ENCODE assay signal across 13 cellular contexts in the genomic region with DNA sequence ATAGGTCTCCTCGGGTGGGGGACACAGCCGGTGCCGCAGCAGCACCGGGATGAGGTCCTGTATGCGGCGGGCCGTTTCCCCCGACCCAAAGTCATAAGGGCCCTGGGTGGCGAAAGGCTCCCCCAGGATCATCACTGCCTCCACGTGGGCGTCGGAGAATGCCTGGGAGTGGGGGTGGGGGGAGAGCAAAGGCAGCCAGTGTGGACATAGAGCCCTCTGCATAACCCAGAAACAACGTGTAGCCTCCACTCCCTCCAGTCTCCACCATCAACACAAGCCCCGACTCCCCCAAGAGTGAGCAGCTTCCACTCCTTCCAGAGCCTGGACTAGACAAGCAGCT. TPM values are rescaled to one million over a fixed set of nuclear protein-coding genes. Genes with fewer than 3 reads are reported as not detected.
DNase-seq lines count a peak whose midpoint lies in the region; ATAC-seq, FAIRE-seq and TF ChIP-seq lines count a peak whose summit lies in the region.
"Had no signal": no experiment of that assay in that cellular context is flagged by ENCODE, and none has a peak within 500 bp of the region (broad histone marks: within the 10 kb centered on the region; RNA-seq: fewer than 3 reads in every experiment).

No MANE protein-coding gene starts in this region.

- no peak overlapping the region for H3K4me3 ChIP-seq in mammary epithelial cell (replicated peaks in 1 of 3; ENCODE audit: insufficient read depth in 1 of 3, low read depth in 2 of 3, low read length in 3 of 3)
- H3K4me3 ChIP-seq in astrocyte (ENCODE audit: insufficient read depth, low read depth, low read length) = no peak overlapping the region
- H3K4me3 ChIP-seq in uterus = no peak overlapping the region

- H4K20me1 ChIP-seq in mammary epithelial cell (ENCODE audit: insufficient read depth, low read length) (no peaks in the 10 kb centered on the region), astrocyte (ENCODE audit: insufficient read depth, low read length) (peaks cover 22% of the 10 kb centered on the region)

- peaks cover 8% of the 10 kb centered on the region for H3K36me3 ChIP-seq in mammary epithelial cell (ENCODE audit: insufficient read depth, low read length)
- no peaks in the 10 kb centered on the region for H3K36me3 ChIP-seq in astrocyte (ENCODE audit: insufficient read depth, low read length)
- H3K36me3 ChIP-seq in uterus = no peaks in the 10 kb centered on the region

- POLR2A ChIA-PET in MCF 10A (lab: Yijun Ruan, JAX) = interaction anchor here (2.0 kb wide), 2 partner anchors 25 to 58 kb away, joined by 13 to 21 read pairs; a partner anchor contains a TSS

- H3K27ac ChIP-seq in mammary epithelial cell (ENCODE audit: insufficient read depth, low read depth, low read length) = no peak overlapping the region
- no peak overlapping the region for H3K27ac ChIP-seq in astrocyte (ENCODE audit: low read depth, low read length)
- H3K27ac ChIP-seq in uterus = peak overlapping the region; percentile 88 to 94

- DNase-seq in MCF 10A (ENCODE audit: unreplicated experiment) = no peak
- DNase-seq in mammary epithelial cell = no peak
- DNase-seq in astrocyte (ENCODE audit: low read depth) = no peak
- DNase-seq in neural crest cell (ENCODE audit: low read depth, low spot score) = no peak
- DNase-seq in uterus = no peak
- no peak for DNase-seq in superior temporal gyrus (ENCODE audit: extremely low spot score)
- no peak for DNase-seq in activated naive CD8-positive, alpha-beta T cell treated with anti-CD3 and anti-CD28 coated beads, Interleukin-2, amount 50 U/mL, for 24 hours
- DNase-seq: activated T-cell treated with anti-CD3 and anti-CD28 coated beads for 4 hours; aorta; naive thymus-derived CD4-positive, alpha-beta T cell; stimulated activated CD4-positive, alpha-beta T cell treated with anti-CD3 and anti-CD28 coated beads, Interleukin-2, amount 100 ng/mL, for 48 hours had no signal

- H3K27me3 ChIP-seq in mammary epithelial cell (ENCODE audit: insufficient read depth, low read length) = no peaks in the 10 kb centered on the region
- H3K27me3 ChIP-seq in astrocyte (ENCODE audit: insufficient read depth, low read length) = no peaks in the 10 kb centered on the region
- H3K27me3 ChIP-seq in uterus = no peaks in the 10 kb centered on the region

- dilution Hi-C loops in mammary epithelial cell (cut with HindIII; ENCODE audit: low sequenced_read_pairs) = loop anchor here (10.0 kb wide), 1 partner anchor 137 kb away; no protein-coding TSS in a partner anchor

- TF ChIP-seq CTCF in MCF 10A (IDR thresholded peaks at IDR 0.05; ENCODE audit: unreplicated experiment) (no peak), mammary epithelial cell (conservative IDR thresholded peaks at IDR 0.05 in 1 of 2, IDR thresholded peaks at IDR 0.05 in 1 of 2; ENCODE audit: extremely low read depth in 1 of 2, insufficient read depth in 1 of 2, low read depth in 1 of 2, low read length in 2 of 2) (no peak), astrocyte (IDR thresholded peaks at IDR 0.05; ENCODE audit: insufficient read depth, low read depth, low read length) (no peak), neural crest cell (conservative IDR thresholded peaks at IDR 0.05) (no peak), uterus (IDR thresholded peaks at IDR 0.05) (no peak)

- H3K4me1 ChIP-seq in mammary epithelial cell (ENCODE audit: insufficient read depth, low read length) = peaks cover 18% of the 10 kb centered on the region
- peaks cover 34% of the 10 kb centered on the region for H3K4me1 ChIP-seq in astrocyte (ENCODE audit: insufficient read depth, low read length)
- peaks cover 0 to 8% of the 10 kb centered on the region in 2 donors for H3K4me1 ChIP-seq in uterus

- CTCF ChIA-PET in MCF 10A (lab: Yijun Ruan, JAX) (interaction anchor here (0.7 kb wide), 1 partner anchor 58 kb away, joined by 3 read pairs; no protein-coding TSS in a partner anchor), mammary epithelial cell (lab: Charles Lee; ENCODE audit: low non-redundant PET) (no interaction called here)

- intact Hi-C loops in MCF 10A (cut with micrococcal nuclease) (no loop called here), mammary epithelial cell (cut with micrococcal nuclease) (no loop called here), uterus (cut with DNase I; ENCODE audit: low total_unique reads) (no loop called here)

- no peak for ATAC-seq in HG02885 (IDR thresholded peaks at IDR 0.05; ENCODE audit: poor library complexity, unreplicated experiment)
- ATAC-seq in activated naive CD8-positive, alpha-beta T cell treated with anti-CD3 and anti-CD28 coated beads, Interleukin-2, amount 50 U/mL, for 24 hours = no peak
- ATAC-seq: activated CD4-positive, CD25-positive, alpha-beta regulatory T cell treated with anti-CD3 and anti-CD28 coated beads, Interleukin-2, amount 50 U/mL, for 24 hours; naive thymus-derived CD4-positive, alpha-beta T cell had no signal

- in situ Hi-C loops in mammary epithelial cell (cut with MboI; ENCODE audit: low sequenced_read_pairs in 2 of 2) = no loop called here

- no peak overlapping the region for H3K9ac ChIP-seq in mammary epithelial cell (ENCODE audit: insufficient read depth, low read length)
- H3K9ac ChIP-seq in astrocyte (ENCODE audit: low read length) = no peak overlapping the region

- WGBS in mammary epithelial cell (ENCODE audit: low coverage, missing lambda C conversion rate) = 43% methylated on average over 3 of the region's 14 CpGs

- H3K27me3 Mint-ChIP-seq in MCF 10A (ENCODE audit: insufficient read depth, unreplicated experiment) (no peaks in the 10 kb centered on the region), astrocyte (ENCODE audit: low read depth, unreplicated experiment) (no peaks in the 10 kb centered on the region), neural crest cell (ENCODE audit: low read depth) (peaks cover 2% of the 10 kb centered on the region)
- no peaks in the 10 kb centered on the region for H3K27me3 Mint-ChIP-seq in activated naive CD8-positive, alpha-beta T cell treated with anti-CD3 and anti-CD28 coated beads, Interleukin-2, amount 50 U/mL, for 24 hours
- H3K27me3 Mint-ChIP-seq: naive thymus-derived CD4-positive, alpha-beta T cell had no signal

- no peak overlapping the region for H3K4me2 ChIP-seq in mammary epithelial cell (ENCODE audit: insufficient read depth, low read depth, low read length)
- H3K4me2 ChIP-seq in astrocyte (ENCODE audit: low read length) = peak overlapping the region; percentile 98

- FAIRE-seq in astrocyte (lab: Jason Lieb, UNC) = no peak

- peaks cover 13% of the 10 kb centered on the region for H3K36me3 Mint-ChIP-seq in MCF 10A (ENCODE audit: insufficient read depth, unreplicated experiment)
- peaks cover 12% of the 10 kb centered on the region for H3K36me3 Mint-ChIP-seq in astrocyte (ENCODE audit: low read depth, unreplicated experiment)
- H3K36me3 Mint-ChIP-seq in neural crest cell (ENCODE audit: low read depth) = no peaks in the 10 kb centered on the region
- H3K36me3 Mint-ChIP-seq in activated naive CD8-positive, alpha-beta T cell treated with anti-CD3 and anti-CD28 coated beads, Interleukin-2, amount 50 U/mL, for 24 hours (ENCODE audit: low read depth) = peaks cover 2% of the 10 kb centered on the region

- no peaks in the 10 kb centered on the region for H3K9me3 Mint-ChIP-seq in MCF 10A (ENCODE audit: unreplicated experiment)
- H3K9me3 Mint-ChIP-seq in astrocyte (ENCODE audit: unreplicated experiment) = no peaks in the 10 kb centered on the region
- H3K9me3 Mint-ChIP-seq in neural crest cell = no peaks in the 10 kb centered on the region
- no peaks in the 10 kb centered on the region for H3K9me3 Mint-ChIP-seq in activated naive CD8-positive, alpha-beta T cell treated with anti-CD3 and anti-CD28 coated beads, Interleukin-2, amount 50 U/mL, for 24 hours
- H3K9me3 Mint-ChIP-seq: naive thymus-derived CD4-positive, alpha-beta T cell had no signal

- no peak overlapping the region for H2AFZ ChIP-seq in mammary epithelial cell (ENCODE audit: low read depth, low read length)
- H2AFZ ChIP-seq in astrocyte (ENCODE audit: low read depth, low read length) = no peak overlapping the region

- H3K79me2 ChIP-seq in mammary epithelial cell (ENCODE audit: insufficient read depth, low read length) (peaks cover 17% of the 10 kb centered on the region), astrocyte (ENCODE audit: insufficient read depth, low read length) (peaks cover 31% of the 10 kb centered on the region)

- H3K9me3 ChIP-seq in mammary epithelial cell (replicated peaks; ENCODE audit: insufficient read depth, low read length) (no peaks in the 10 kb centered on the region), astrocyte (ENCODE audit: insufficient read depth, low read depth, low read length) (no peaks in the 10 kb centered on the region), uterus (no peaks in the 10 kb centered on the region)

- H3K4me3 Mint-ChIP-seq in MCF 10A (ENCODE audit: unreplicated experiment) (no peak overlapping the region), astrocyte (ENCODE audit: unreplicated experiment) (no peak overlapping the region), neural crest cell (peak overlapping the region; percentile 39)
- no peak overlapping the region for H3K4me3 Mint-ChIP-seq in activated naive CD8-positive, alpha-beta T cell treated with anti-CD3 and anti-CD28 coated beads, Interleukin-2, amount 50 U/mL, for 24 hours

- BruUV-seq in MCF 10A (replicated peaks; lab: Mats Ljungman, UMichigan) (no TSS peak), mammary epithelial cell (replicated peaks; lab: Mats Ljungman, UMichigan) (no TSS peak)

- H3K4me1 Mint-ChIP-seq in MCF 10A (ENCODE audit: insufficient read depth, unreplicated experiment) (no peaks in the 10 kb centered on the region), astrocyte (ENCODE audit: low read depth, unreplicated experiment) (peaks cover 5% of the 10 kb centered on the region), neural crest cell (peaks cover 5% of the 10 kb centered on the region)
- H3K4me1 Mint-ChIP-seq in activated naive CD8-positive, alpha-beta T cell treated with anti-CD3 and anti-CD28 coated beads, Interleukin-2, amount 50 U/mL, for 24 hours = peaks cover 9% of the 10 kb centered on the region

- TF ChIP-seq POLR2A in uterus (IDR thresholded peaks at IDR 0.05) = no peak

- H3K27ac Mint-ChIP-seq in MCF 10A (ENCODE audit: low read depth, unreplicated experiment) (peak overlapping the region; percentile 41), astrocyte (ENCODE audit: unreplicated experiment) (no peak overlapping the region), neural crest cell (ENCODE audit: unreplicated experiment) (no peak overlapping the region)
- H3K27ac Mint-ChIP-seq in activated naive CD8-positive, alpha-beta T cell treated with anti-CD3 and anti-CD28 coated beads, Interleukin-2, amount 50 U/mL, for 24 hours = no peak overlapping the region

RNA-seq across cellular contexts. Expression of a gene that starts 1.7 kb away (rescaled TPM):
- total RNA-seq in MCF 10A (2022) (18.4 and 21.1 TPM in 2 replicates), mammary epithelial cell (10 to 100 TPM; 12.5 to 21.2 TPM), astrocyte (79.3 and 82.9 TPM in 2 replicates), neural crest cell (21.4 and 26.8 TPM in 2 replicates), uterus (10 to 100 TPM; 18.8 to 90.5 (median 44.3) TPM)
- 9.3 TPM for polyA plus RNA-seq in mammary epithelial cell
- polyA minus RNA-seq in mammary epithelial cell = 15.8 TPM

RNA-seq across cellular contexts. Expression of a gene that starts 24.5 kb away (rescaled TPM):
- 41.7 and 46.7 TPM in 2 replicates for total RNA-seq in MCF 10A (2022)
- 10 to 100 TPM; 23.8 to 32.0 TPM for total RNA-seq in mammary epithelial cell
- polyA plus RNA-seq in mammary epithelial cell = 23.0 TPM
- 39.1 TPM for polyA minus RNA-seq in mammary epithelial cell
- total RNA-seq in astrocyte = 26.0 and 29.4 TPM in 2 replicates
- total RNA-seq in neural crest cell = 41.1 and 45.1 TPM in 2 replicates
- 10 to 100 TPM in 3 of 4 donors, 1 to 10 TPM in 1; 9.7 to 51.8 (median 35.6) TPM for total RNA-seq in uterus

RNA-seq across cellular contexts. Expression of a gene that starts 24.7 kb away (rescaled TPM):
- total RNA-seq in MCF 10A (2022) (27.1 and 33.2 TPM in 2 replicates), mammary epithelial cell (10 to 100 TPM; 38.7 to 40.0 TPM), astrocyte (19.0 and 19.7 TPM in 2 replicates), neural crest cell (12.8 and 13.9 TPM in 2 replicates), uterus (10 to 100 TPM; 14.4 to 41.5 (median 22.8) TPM)
- 25.4 TPM for polyA plus RNA-seq in mammary epithelial cell
- polyA minus RNA-seq in mammary epithelial cell = 36.0 TPM

RNA-seq across cellular contexts. Expression of a gene that starts 58.1 kb away (rescaled TPM):
- 19.3 and 21.2 TPM in 2 replicates for total RNA-seq in MCF 10A (2022)
- 10 to 100 TPM in 1 of 2 donors, 1 to 10 TPM in 1; 1.0 to 15.2 TPM for total RNA-seq in mammary epithelial cell
- polyA plus RNA-seq in mammary epithelial cell = 3.2 TPM
- 6.4 TPM for polyA minus RNA-seq in mammary epithelial cell
- total RNA-seq in astrocyte = 9.6 and 10.1 TPM in 2 replicates
- total RNA-seq in neural crest cell = 22.7 and 25.1 TPM in 2 replicates
- 1 to 10 TPM in 1 of 4 donors, under 1 TPM in 1, not detected in 2; 0.48 to 6.1 TPM for total RNA-seq in uterus

RNA-seq across cellular contexts. Expression of a gene that starts 58.8 kb away (rescaled TPM):
- total RNA-seq in MCF 10A (2022) = 108 and 160 TPM in 2 replicates
- 10 to 100 TPM; 28.2 to 99.3 TPM for total RNA-seq in mammary epithelial cell
- 117 TPM for polyA plus RNA-seq in mammary epithelial cell
- 257 TPM for polyA minus RNA-seq in mammary epithelial cell
- total RNA-seq in astrocyte = 60.0 and 67.0 TPM in 2 replicates
- total RNA-seq in neural crest cell = 213 and 214 TPM in 2 replicates
- total RNA-seq in uterus = 10 to 100 TPM; 12.8 to 70.2 (median 19.0) TPM

Comparison
In these comparisons a context has a peak if more than half of its experiments do, and no peak if none do; other contexts are left out.
1. H3K27ac ChIP-seq: peak in uterus (2 of 2); none in mammary epithelial cell (single experiment) and astrocyte (single experiment).